ENCODE assay signal across 8 cellular contexts in genomic region chr7:135710417-135711138, GRCh38. TPM values are rescaled to one million over a fixed set of nuclear protein-coding genes. Genes with fewer than 3 reads are reported as not detected.
DNase-seq lines count a peak whose midpoint lies in the region; ATAC-seq and TF ChIP-seq lines count a peak whose summit lies in the region.

No MANE protein-coding gene starts in this region.

- H3K9ac ChIP-seq in endodermal cell (ENCODE audit: extremely low read depth, low read length, poor library complexity, severe bottlenecking) (no peak overlapping the region), smooth muscle cell (ENCODE audit: low read depth) (no peak overlapping the region)

- no peaks in the 10 kb centered on the region for H3K27me3 Mint-ChIP-seq in activated CD8-positive, alpha-beta memory T cell treated with anti-CD3 and anti-CD28 coated beads, Interleukin-2, amount 10 ng/mL, durations not matched to agents 7 days and 5 days
- H3K27me3 Mint-ChIP-seq in endodermal cell (ENCODE audit: insufficient read depth) = no peaks in the 10 kb centered on the region

- H3K79me2 ChIP-seq in smooth muscle cell (ENCODE audit: low read depth) = no peaks in the 10 kb centered on the region

- H3K27ac ChIP-seq in endodermal cell (ENCODE audit: low read depth, low read length) = no peak overlapping the region
- H3K27ac ChIP-seq in smooth muscle cell (ENCODE audit: low read depth) = no peak overlapping the region

- H3K36me3 Mint-ChIP-seq in activated CD8-positive, alpha-beta memory T cell treated with anti-CD3 and anti-CD28 coated beads, Interleukin-2, amount 10 ng/mL, durations not matched to agents 7 days and 5 days = no peaks in the 10 kb centered on the region
- no peaks in the 10 kb centered on the region for H3K36me3 Mint-ChIP-seq in endodermal cell (ENCODE audit: low read depth)

- H3K4me1 ChIP-seq in endodermal cell (ENCODE audit: control insufficient read depth, insufficient read depth, low read length) = peaks cover 6% of the 10 kb centered on the region
- peaks cover 3% of the 10 kb centered on the region for H3K4me1 ChIP-seq in smooth muscle cell (ENCODE audit: low read depth)

- H3K4me2 ChIP-seq in smooth muscle cell = no peak overlapping the region

- H3K4me3 Mint-ChIP-seq in activated CD8-positive, alpha-beta memory T cell treated with anti-CD3 and anti-CD28 coated beads, Interleukin-2, amount 10 ng/mL, durations not matched to agents 7 days and 5 days = no peak overlapping the region
- H3K4me3 Mint-ChIP-seq in endodermal cell = no peak overlapping the region

- TF ChIP-seq RAD21 in Ishikawa (IDR thresholded peaks at IDR 0.05; ENCODE audit: low read depth) = 0 out of 2 replicates have a peak, but pooled peaks have one; percentile 5

- TF ChIP-seq CTCF in endodermal cell (conservative IDR thresholded peaks at IDR 0.05) = peak; percentile 97
- peak; percentile 79 for TF ChIP-seq CTCF in smooth muscle cell (IDR thresholded peaks at IDR 0.05; ENCODE audit: borderline replicate concordance, insufficient read depth, poor library complexity, severe bottlenecking)

- H3K9me3 ChIP-seq in endodermal cell (ENCODE audit: control insufficient read depth, low read length) = no peaks in the 10 kb centered on the region
- H3K9me3 ChIP-seq in smooth muscle cell (replicated peaks; ENCODE audit: low read depth) = no peaks in the 10 kb centered on the region

- WGBS in endodermal cell (ENCODE audit: insufficient coverage in 1 of 2, insufficient read length in 1 of 2), 2 experiments = 28 to 73% methylated on average over 2 to 9 of the region's 11 CpGs
- 48% methylated on average over 11 of the region's 11 CpGs for WGBS in smooth muscle cell (ENCODE audit: low lambda C conversion rate)

- no peak for TF ChIP-seq EP300 in Ishikawa (IDR thresholded peaks at IDR 0.05; ENCODE audit: borderline replicate concordance)

- DNase-seq in activated CD8-positive, alpha-beta memory T cell treated with anti-CD3 and anti-CD28 coated beads, Interleukin-2, amount 50 U/mL, for 48 hours = peak; percentile 55
- no peak for DNase-seq in activated CD8-positive, alpha-beta memory T cell treated with anti-CD3 and anti-CD28 coated beads, Interleukin-2, amount 10 ng/mL, durations not matched to agents 7 days and 5 days
- DNase-seq in endodermal cell (peak; percentile 76), smooth muscle cell (lab: John Stamatoyannopoulos, UW; ENCODE audit: unreplicated experiment) (no peak), NCI-H1105 (lab: John Stamatoyannopoulos, UW) (no peak), DMS79 treated with DMSO at 0.1 percent for 48 hours (lab: John Stamatoyannopoulos, UW) (no peak)

- H3K36me3 ChIP-seq in endodermal cell (ENCODE audit: control insufficient read depth, insufficient read depth, low read length) (no peaks in the 10 kb centered on the region), smooth muscle cell (ENCODE audit: low read depth) (no peaks in the 10 kb centered on the region)

- H3K4me3 ChIP-seq in endodermal cell (ENCODE audit: low read length) (no peak overlapping the region), smooth muscle cell (no peak overlapping the region)

- H2AFZ ChIP-seq in smooth muscle cell (ENCODE audit: low read depth) = no peak overlapping the region

- no peaks in the 10 kb centered on the region for H3K9me3 Mint-ChIP-seq in activated CD8-positive, alpha-beta memory T cell treated with anti-CD3 and anti-CD28 coated beads, Interleukin-2, amount 10 ng/mL, durations not matched to agents 7 days and 5 days (ENCODE audit: low read depth)
- no peaks in the 10 kb centered on the region for H3K9me3 Mint-ChIP-seq in endodermal cell

- H4K20me1 ChIP-seq in smooth muscle cell (ENCODE audit: low read depth) = no peaks in the 10 kb centered on the region

- H3F3A ChIP-seq in smooth muscle cell (ENCODE audit: low read depth) = peaks cover 6% of the 10 kb centered on the region

- ATAC-seq in activated CD8-positive, alpha-beta memory T cell treated with anti-CD3 and anti-CD28 coated beads, Interleukin-2, amount 10 ng/mL, durations not matched to agents 7 days and 5 days = no peak
- no peak for ATAC-seq in GM21515 (IDR thresholded peaks at IDR 0.05; ENCODE audit: unreplicated experiment)

- CTCF ChIA-PET in activated CD8-positive, alpha-beta memory T cell treated with anti-CD3 and anti-CD28 coated beads, Interleukin-2, amount 10 ng/mL, durations not matched to agents 7 days and 5 days (lab: Charles Lee) = interaction anchor here (0.9 to 5.8 kb wide), 5 partner anchors 10 to 428 kb away, joined by 3 to 40 read pairs (median 5); no protein-coding TSS in a partner anchor

- H3K27me3 ChIP-seq in endodermal cell (ENCODE audit: control insufficient read depth, insufficient read depth, low read length, poor library complexity, severe bottlenecking) (no peaks in the 10 kb centered on the region), smooth muscle cell (ENCODE audit: low read depth) (no peaks in the 10 kb centered on the region)

- H3K4me1 Mint-ChIP-seq in activated CD8-positive, alpha-beta memory T cell treated with anti-CD3 and anti-CD28 coated beads, Interleukin-2, amount 10 ng/mL, durations not matched to agents 7 days and 5 days = peaks cover 5% of the 10 kb centered on the region
- H3K4me1 Mint-ChIP-seq in endodermal cell = peaks cover 10% of the 10 kb centered on the region

- H3K27ac Mint-ChIP-seq in activated CD8-positive, alpha-beta memory T cell treated with anti-CD3 and anti-CD28 coated beads, Interleukin-2, amount 10 ng/mL, durations not matched to agents 7 days and 5 days = no peak overlapping the region
- H3K27ac Mint-ChIP-seq in endodermal cell = no peak overlapping the region

TF ChIP-seq in Ishikawa, 13 proteins besides CTCF, POLR2A, EP300 and RAD21 (continues in another document):
- TF ChIP-seq YY1 (IDR thresholded peaks at IDR 0.05; ENCODE audit: low read depth) = no peak
- no peak for TF ChIP-seq CEBPB (IDR thresholded peaks at IDR 0.05)
- TF ChIP-seq MAX (IDR thresholded peaks at IDR 0.05) = no peak
- TF ChIP-seq TAF1 (IDR thresholded peaks at IDR 0.05; ENCODE audit: low read depth) = no peak
- TF ChIP-seq FOXM1 (IDR thresholded peaks at IDR 0.05; ENCODE audit: borderline replicate concordance, low read depth) = no peak
- no peak for TF ChIP-seq REST (IDR thresholded peaks at IDR 0.05; ENCODE audit: low read depth)
- no peak for TF ChIP-seq TCF12 (IDR thresholded peaks at IDR 0.05; ENCODE audit: low read depth)
- TF ChIP-seq NFIC (IDR thresholded peaks at IDR 0.05) = no peak
- TF ChIP-seq EGR1 (IDR thresholded peaks at IDR 0.05) = no peak
- TF ChIP-seq TEAD4 (IDR thresholded peaks at IDR 0.05) = no peak
- TF ChIP-seq ZBTB7A (IDR thresholded peaks at IDR 0.05; ENCODE audit: low read depth) = no peak
- TF ChIP-seq USF1 (IDR thresholded peaks at IDR 0.05) = no peak

RNA-seq across cellular contexts. Expression of gene SLC13A4, which starts 17.4 kb away (rescaled TPM):
- total RNA-seq in activated CD8-positive, alpha-beta memory T cell treated with anti-CD3 and anti-CD28 coated beads, Interleukin-2, amount 10 ng/mL, durations not matched to agents 7 days and 5 days = not detected
- total RNA-seq in endodermal cell (1 to 10 TPM; 1.8 to 3.2 TPM), smooth muscle cell (0.18 TPM in 1 of 2 replicates, not detected in the other)
- 2.7 TPM for polyA plus RNA-seq in endodermal cell (2013, experiment 1 of 2)
- 1.4 TPM for polyA plus RNA-seq in endodermal cell (2013, experiment 2 of 2)
- polyA plus RNA-seq in smooth muscle cell = 0.43 and 0.61 TPM in 2 replicates

RNA-seq across cellular contexts. Expression of gene FAM180A, which starts 38.0 kb away (rescaled TPM):
- not detected for total RNA-seq in activated CD8-positive, alpha-beta memory T cell treated with anti-CD3 and anti-CD28 coated beads, Interleukin-2, amount 10 ng/mL, durations not matched to agents 7 days and 5 days
- total RNA-seq in endodermal cell (not detected), smooth muscle cell (not detected in 2 replicates)
- polyA plus RNA-seq in endodermal cell (2013, experiment 1 of 2) = not detected
- polyA plus RNA-seq in endodermal cell (2013, experiment 2 of 2) = not detected
- 0.14 and 0.26 TPM in 2 replicates for polyA plus RNA-seq in smooth muscle cell

RNA-seq across cellular contexts. Expression of gene STMP1, which starts 48.3 kb away (rescaled TPM):
- total RNA-seq in activated CD8-positive, alpha-beta memory T cell treated with anti-CD3 and anti-CD28 coated beads, Interleukin-2, amount 10 ng/mL, durations not matched to agents 7 days and 5 days = 10 to 100 TPM; 14.4 to 17.5 TPM
- total RNA-seq in endodermal cell (10 to 100 TPM; 33.1 to 38.2 TPM), smooth muscle cell (26.6 and 28.7 TPM in 2 replicates)
- 64.2 TPM for polyA plus RNA-seq in endodermal cell (2013, experiment 1 of 2)
- 63.6 TPM for polyA plus RNA-seq in endodermal cell (2013, experiment 2 of 2)
- 72.1 and 76.8 TPM in 2 replicates for polyA plus RNA-seq in smooth muscle cell

Comparison
In these comparisons a context has a peak if more than half of its experiments do, and no peak if none do; other contexts are left out.
1. DNase-seq: peak in activated CD8-positive, alpha-beta memory T cell treated with anti-CD3 and anti-CD28 coated beads, Interleukin-2, amount 50 U/mL, for 48 hours (single experiment) and endodermal cell (single experiment); none in activated CD8-positive, alpha-beta memory T cell treated with anti-CD3 and anti-CD28 coated beads, Interleukin-2, amount 10 ng/mL, durations not matched to agents 7 days and 5 days (single experiment), smooth muscle cell (single experiment), NCI-H1105 (single experiment) and DMS79 treated with DMSO at 0.1 percent for 48 hours (single experiment).